ENCODE assay signal across 8 cellular contexts in the genomic region with DNA sequence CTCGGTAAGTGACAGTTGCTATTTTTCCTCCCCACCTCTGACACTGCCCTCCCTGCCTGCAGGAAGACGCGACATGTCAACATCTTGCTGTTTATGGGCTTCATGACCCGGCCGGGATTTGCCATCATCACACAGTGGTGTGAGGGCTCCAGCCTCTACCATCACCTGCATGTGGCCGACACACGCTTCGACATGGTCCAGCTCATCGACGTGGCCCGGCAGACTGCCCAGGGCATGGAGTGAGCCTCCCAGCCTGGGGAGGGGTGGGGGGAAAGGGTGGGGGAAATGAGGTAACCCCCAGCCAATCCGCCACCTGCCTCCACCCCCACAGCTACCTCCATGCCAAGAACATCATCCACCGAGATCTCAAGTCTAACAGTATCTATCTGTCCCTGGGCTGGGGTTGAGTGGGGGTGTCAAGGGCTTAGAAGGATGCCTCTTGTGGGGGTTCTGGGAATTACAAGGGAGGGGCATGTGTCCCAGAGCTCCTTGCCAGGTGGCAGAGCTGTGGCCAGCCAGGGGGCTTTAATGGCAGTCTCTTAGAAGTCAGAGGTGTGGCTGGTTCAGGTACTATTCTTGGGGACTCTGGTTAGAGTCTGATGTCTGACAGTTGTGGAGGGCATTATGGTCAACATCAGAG. TPM values are rescaled to one million over a fixed set of nuclear protein-coding genes. Genes with fewer than 3 reads are reported as not detected.
DNase-seq lines count a peak whose midpoint lies in the region; ATAC-seq, FAIRE-seq and TF ChIP-seq lines count a peak whose summit lies in the region.

No MANE protein-coding gene starts in this region.

- H3K9me3 ChIP-seq in stomach = no peaks in the 10 kb centered on the region

- FAIRE-seq in GM12891 (lab: Jason Lieb, UNC) = peak; percentile 52

- peaks cover 0 to 16% (median 4%) of the 10 kb centered on the region in 4 donors for H3K4me1 ChIP-seq in stomach

- TF ChIP-seq POLR2A in GM12891 (IDR thresholded peaks at IDR 0.05; ENCODE audit: low read depth, low read length) (no peak), stomach (IDR thresholded peaks at IDR 0.05) (no peak)

- 84 to 97% (median 93%) methylated on average over 3 to 13 of the region's 13 CpGs for WGBS in stomach, 5 donors

- intact Hi-C loops in left colon (cut with DNase I, micrococcal nuclease) = no loop called here
- intact Hi-C loops in stomach (cut with DNase I; ENCODE audit: low total_unique reads) = no loop called here

- H3K27ac ChIP-seq in stomach = no peak overlapping the region

- peaks cover 17 to 81% (median 78%) of the 10 kb centered on the region in 4 donors for H3K36me3 ChIP-seq in stomach

- TF ChIP-seq EP300 in stomach (IDR thresholded peaks at IDR 0.05) = no peak

- ATAC-seq in left colon = peak; percentile 22

- DNase-seq in AG08396 (ENCODE audit: low spot score) = peak; percentile 12
- DNase-seq in GM12891 (ENCODE audit: insufficient read length, low spot score) = no peak
- DNase-seq in activated CD4-positive, alpha-beta T cell treated with anti-CD3 and anti-CD28 coated beads, Interleukin-2, amount 50 U/mL, for 48 hours = peak; percentile 29 to 44
- DNase-seq in left colon = no peak
- no peak for DNase-seq in medulla oblongata (ENCODE audit: extremely low spot score)
- no peak for DNase-seq in stomach
- no peak for DNase-seq in NCI-H345 treated with DMSO at 0.1 percent for 48 hours (lab: John Stamatoyannopoulos, UW; ENCODE audit: unreplicated experiment)
- no peak for DNase-seq in T1000 (lab: John Stamatoyannopoulos, UW)

- TF ChIP-seq CTCF in stomach (IDR thresholded peaks at IDR 0.05) = peak in 3 of 7 experiments; percentile 12 to 38 (median 14)

- H3K27me3 ChIP-seq in stomach = no peaks in the 10 kb centered on the region

- H3K4me3 ChIP-seq in stomach = no peak overlapping the region

TF ChIP-seq in GM12891, 5 proteins besides CTCF, POLR2A, EP300 and RAD21:
- no peak for TF ChIP-seq TAF1 (IDR thresholded peaks at IDR 0.05; ENCODE audit: low read depth, low read length)
- TF ChIP-seq PAX5 (IDR thresholded peaks at IDR 0.05; ENCODE audit: insufficient read depth, low read length, severe bottlenecking) = no peak
- TF ChIP-seq POLR2AphosphoS5 (IDR thresholded peaks at IDR 0.05; ENCODE audit: low read depth, low read length) = no peak
- TF ChIP-seq SPI1 (IDR thresholded peaks at IDR 0.05; ENCODE audit: low read depth, low read length) = no peak
- no peak for TF ChIP-seq POU2F2 (IDR thresholded peaks at IDR 0.05; ENCODE audit: low read depth, low read length)

RNA-seq across cellular contexts. Expression of a gene that starts 7.8 kb away (rescaled TPM):
- 47.2 TPM for polyA plus RNA-seq in GM12891 (2012; ENCODE audit: low read depth, missing spikeins)
- 100 to 1,000 TPM in 1 of 2 donors, 10 to 100 TPM in 1; 88.8 to 106 TPM for total RNA-seq in left colon
- 100 to 1,000 TPM in 2 of 5 donors, 10 to 100 TPM in 3; 19.6 to 142 (median 47.8) TPM for total RNA-seq in stomach
- polyA plus RNA-seq in stomach = 10 to 100 TPM; 38.7 to 67.8 (median 49.9) TPM

RNA-seq across cellular contexts. Expression of a gene that starts 13.5 kb away (rescaled TPM):
- 294 TPM for polyA plus RNA-seq in GM12891 (2012; ENCODE audit: low read depth, missing spikeins)
- total RNA-seq in left colon (10 to 100 TPM; 35.1 to 80.1 TPM), stomach (100 to 1,000 TPM in 1 of 5 donors, 10 to 100 TPM in 4; 40.0 to 159 (median 93.3) TPM)
- polyA plus RNA-seq in stomach = 100 to 1,000 TPM in 2 of 3 donors, 10 to 100 TPM in 1; 86.0 to 237 (median 103) TPM

RNA-seq across cellular contexts. Expression of a gene that starts 50.9 kb away (rescaled TPM):
- 1.1 TPM for polyA plus RNA-seq in GM12891 (2012; ENCODE audit: low read depth, missing spikeins)
- total RNA-seq in left colon (under 1 TPM; 0.50 to 0.73 TPM), stomach (1 to 10 TPM in 1 of 5 donors, not detected in 4; 1.5 TPM)
- 1 to 10 TPM in 1 of 3 donors, under 1 TPM in 1, not detected in 1; 0.45 to 1.7 TPM for polyA plus RNA-seq in stomach

Comparison
In these comparisons a context has a peak if more than half of its experiments do, and no peak if none do; other contexts are left out.
1. DNase-seq: peak in AG08396 (single experiment) and activated CD4-positive, alpha-beta T cell treated with anti-CD3 and anti-CD28 coated beads, Interleukin-2, amount 50 U/mL, for 48 hours (2 of 2); none in GM12891 (single experiment), left colon (0 of 2), medulla oblongata (single experiment), stomach (single experiment), NCI-H345 treated with DMSO at 0.1 percent for 48 hours (single experiment) and T1000 (single experiment).